ENCODE assay signal across 10 cellular contexts in genomic region chr18:24063121-24063731, GRCh38. TPM values are rescaled to one million over a fixed set of nuclear protein-coding genes. Genes with fewer than 3 reads are reported as not detected.
DNase-seq lines count a peak whose midpoint lies in the region; ATAC-seq and TF ChIP-seq lines count a peak whose summit lies in the region.
"Had no signal": no experiment of that assay in that cellular context is flagged by ENCODE, and none has a peak within 500 bp of the region (broad histone marks: within the 10 kb centered on the region; RNA-seq: fewer than 3 reads in every experiment).

No MANE protein-coding gene starts in this region.

- peak; percentile 21 for DNase-seq in activated CD4-positive, alpha-beta T cell treated with anti-CD3 and anti-CD28 coated beads for 36 hours
- no peak for DNase-seq in activated CD4-positive, alpha-beta T cell treated with anti-CD3 and anti-CD28 coated beads, Interleukin-2, amount 10 ng/mL, durations not matched to agents 24 days and 14 days
- DNase-seq in M059J (ENCODE audit: low read depth) (peak; percentile 66), renal cortical epithelial cell (ENCODE audit: low read depth) (peak; percentile 60), WTC11 (ENCODE audit: low spot score) (no peak), ascending aorta (ENCODE audit: low spot score in 2 of 2) (no peak)
- no peak for DNase-seq in effector memory CD8-positive, alpha-beta T cell
- DNase-seq: NCI-H2081 treated with DMSO at 0.1 percent for 48 hours had no signal

- H3K9me3 Mint-ChIP-seq in activated CD4-positive, alpha-beta T cell treated with anti-CD3 and anti-CD28 coated beads for 36 hours (ENCODE audit: low read depth), result no peaks in the 10 kb centered on the region
- H3K9me3 Mint-ChIP-seq in activated CD4-positive, alpha-beta T cell treated with anti-CD3 and anti-CD28 coated beads, Interleukin-2, amount 10 ng/mL, durations not matched to agents 24 days and 14 days, result no peaks in the 10 kb centered on the region
- no peaks in the 10 kb centered on the region for H3K9me3 Mint-ChIP-seq in effector memory CD8-positive, alpha-beta T cell
- no peaks in the 10 kb centered on the region for H3K9me3 Mint-ChIP-seq in WTC11

- no peak for TF ChIP-seq CTCF in WTC11 (IDR thresholded peaks at IDR 0.05)
- no peak for TF ChIP-seq CTCF in ascending aorta (IDR thresholded peaks at IDR 0.05)

- intact Hi-C loops in activated CD4-positive, alpha-beta T cell treated with anti-CD3 and anti-CD28 coated beads for 36 hours (cut with DNase I, micrococcal nuclease), result loop anchor here in 1 of 2 experiments (2.0 kb wide), 1 partner anchor 14 kb away; no protein-coding TSS in a partner anchor
- intact Hi-C loops in activated CD4-positive, alpha-beta T cell treated with anti-CD3 and anti-CD28 coated beads, Interleukin-2, amount 10 ng/mL, durations not matched to agents 24 days and 14 days (cut with micrococcal nuclease), result loop anchor here (1.0 to 2.0 kb wide), 2 partner anchors 8 to 14 kb away; no protein-coding TSS in a partner anchor
- intact Hi-C loops in ascending aorta (cut with DNase I), result no loop called here

- H3K27me3 ChIP-seq in ascending aorta, result no peaks in the 10 kb centered on the region

- peak; percentile 96 for ATAC-seq in activated CD4-positive, alpha-beta T cell treated with anti-CD3 and anti-CD28 coated beads for 36 hours
- peak; percentile 42 for ATAC-seq in effector memory CD8-positive, alpha-beta T cell (replicated peaks)
- ATAC-seq in WTC11, result no peak
- ATAC-seq in HG02798 (IDR thresholded peaks at IDR 0.05; ENCODE audit: poor library complexity, unreplicated experiment), result no peak

- no peak overlapping the region for H3K4me3 Mint-ChIP-seq in activated CD4-positive, alpha-beta T cell treated with anti-CD3 and anti-CD28 coated beads for 36 hours
- H3K4me3 Mint-ChIP-seq in activated CD4-positive, alpha-beta T cell treated with anti-CD3 and anti-CD28 coated beads, Interleukin-2, amount 10 ng/mL, durations not matched to agents 24 days and 14 days, result no peak overlapping the region
- H3K4me3 Mint-ChIP-seq in effector memory CD8-positive, alpha-beta T cell, result peak overlapping the region; percentile 41 to 54
- H3K4me3 Mint-ChIP-seq in WTC11, result no peak overlapping the region

- peak overlapping the region; percentile 3 for H3K27ac Mint-ChIP-seq in activated CD4-positive, alpha-beta T cell treated with anti-CD3 and anti-CD28 coated beads for 36 hours
- H3K27ac Mint-ChIP-seq in activated CD4-positive, alpha-beta T cell treated with anti-CD3 and anti-CD28 coated beads, Interleukin-2, amount 10 ng/mL, durations not matched to agents 24 days and 14 days, result no peak overlapping the region
- peak overlapping the region; percentile 41 to 83 for H3K27ac Mint-ChIP-seq in effector memory CD8-positive, alpha-beta T cell
- H3K27ac Mint-ChIP-seq in WTC11, result no peak overlapping the region

- no peaks in the 10 kb centered on the region for H3K36me3 ChIP-seq in ascending aorta

- CTCF ChIA-PET in activated CD4-positive, alpha-beta T cell treated with anti-CD3 and anti-CD28 coated beads for 36 hours (lab: Charles Lee), result interaction anchor here (2.4 kb wide), 1 partner anchor 13 kb away, joined by 5 read pairs; no protein-coding TSS in a partner anchor
- CTCF ChIA-PET in WTC11 (lab: Charles Lee), result no interaction called here

- no peak overlapping the region for H3K4me3 ChIP-seq in ascending aorta
- H3K4me3 ChIP-seq: coronary artery had no signal

- no peaks in the 10 kb centered on the region for H3K4me1 ChIP-seq in ascending aorta

- POLR2A ChIA-PET in activated CD4-positive, alpha-beta T cell treated with anti-CD3 and anti-CD28 coated beads for 36 hours (lab: Charles Lee), result no interaction called here
- POLR2A ChIA-PET in WTC11 (lab: Charles Lee), result no interaction called here

- no peaks in the 10 kb centered on the region for H3K27me3 Mint-ChIP-seq in activated CD4-positive, alpha-beta T cell treated with anti-CD3 and anti-CD28 coated beads for 36 hours
- no peaks in the 10 kb centered on the region for H3K27me3 Mint-ChIP-seq in activated CD4-positive, alpha-beta T cell treated with anti-CD3 and anti-CD28 coated beads, Interleukin-2, amount 10 ng/mL, durations not matched to agents 24 days and 14 days
- H3K27me3 Mint-ChIP-seq in effector memory CD8-positive, alpha-beta T cell, result no peaks in the 10 kb centered on the region
- H3K27me3 Mint-ChIP-seq in WTC11 (ENCODE audit: low read depth), result no peaks in the 10 kb centered on the region

- H3K4me1 Mint-ChIP-seq in activated CD4-positive, alpha-beta T cell treated with anti-CD3 and anti-CD28 coated beads for 36 hours, result peaks cover 63% of the 10 kb centered on the region
- H3K4me1 Mint-ChIP-seq in activated CD4-positive, alpha-beta T cell treated with anti-CD3 and anti-CD28 coated beads, Interleukin-2, amount 10 ng/mL, durations not matched to agents 24 days and 14 days, result peaks cover 31% of the 10 kb centered on the region
- peaks cover 44 to 65% of the 10 kb centered on the region in 2 donors for H3K4me1 Mint-ChIP-seq in effector memory CD8-positive, alpha-beta T cell (ENCODE audit: low read depth in 2 of 2)
- H3K4me1 Mint-ChIP-seq in WTC11, result peaks cover 8% of the 10 kb centered on the region

- no peaks in the 10 kb centered on the region for H3K9me3 ChIP-seq in ascending aorta

- no peak overlapping the region for H3K27ac ChIP-seq in ascending aorta
- H3K27ac ChIP-seq: coronary artery had no signal

- H3K36me3 Mint-ChIP-seq in activated CD4-positive, alpha-beta T cell treated with anti-CD3 and anti-CD28 coated beads for 36 hours (ENCODE audit: low read depth), result peaks cover 28% of the 10 kb centered on the region
- H3K36me3 Mint-ChIP-seq in activated CD4-positive, alpha-beta T cell treated with anti-CD3 and anti-CD28 coated beads, Interleukin-2, amount 10 ng/mL, durations not matched to agents 24 days and 14 days (ENCODE audit: low read depth), result peaks cover 34% of the 10 kb centered on the region
- H3K36me3 Mint-ChIP-seq in effector memory CD8-positive, alpha-beta T cell (ENCODE audit: insufficient read depth), result peaks cover 30% of the 10 kb centered on the region
- peaks cover 13% of the 10 kb centered on the region for H3K36me3 Mint-ChIP-seq in WTC11

TF ChIP-seq in WTC11, 78 proteins besides CTCF, POLR2A, EP300 and RAD21 (continues in another document):
- TF ChIP-seq FOXJ3 (CRISPR knock-in tag; IDR thresholded peaks at IDR 0.05; ENCODE audit: borderline replicate concordance), result no peak
- TF ChIP-seq, protein P1, sequence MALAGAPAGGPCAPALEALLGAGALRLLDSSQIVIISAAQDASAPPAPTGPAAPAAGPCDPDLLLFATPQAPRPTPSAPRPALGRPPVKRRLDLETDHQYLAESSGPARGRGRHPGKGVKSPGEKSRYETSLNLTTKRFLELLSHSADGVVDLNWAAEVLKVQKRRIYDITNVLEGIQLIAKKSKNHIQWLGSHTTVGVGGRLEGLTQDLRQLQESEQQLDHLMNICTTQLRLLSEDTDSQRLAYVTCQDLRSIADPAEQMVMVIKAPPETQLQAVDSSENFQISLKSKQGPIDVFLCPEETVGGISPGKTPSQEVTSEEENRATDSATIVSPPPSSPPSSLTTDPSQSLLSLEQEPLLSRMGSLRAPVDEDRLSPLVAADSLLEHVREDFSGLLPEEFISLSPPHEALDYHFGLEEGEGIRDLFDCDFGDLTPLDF (CRISPR knock-in tag; IDR thresholded peaks at IDR 0.05), result no peak
- TF ChIP-seq, protein P2, sequence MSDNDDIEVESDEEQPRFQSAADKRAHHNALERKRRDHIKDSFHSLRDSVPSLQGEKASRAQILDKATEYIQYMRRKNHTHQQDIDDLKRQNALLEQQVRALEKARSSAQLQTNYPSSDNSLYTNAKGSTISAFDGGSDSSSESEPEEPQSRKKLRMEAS (CRISPR knock-in tag; IDR thresholded peaks at IDR 0.05), result no peak
- TF ChIP-seq, protein P3, sequence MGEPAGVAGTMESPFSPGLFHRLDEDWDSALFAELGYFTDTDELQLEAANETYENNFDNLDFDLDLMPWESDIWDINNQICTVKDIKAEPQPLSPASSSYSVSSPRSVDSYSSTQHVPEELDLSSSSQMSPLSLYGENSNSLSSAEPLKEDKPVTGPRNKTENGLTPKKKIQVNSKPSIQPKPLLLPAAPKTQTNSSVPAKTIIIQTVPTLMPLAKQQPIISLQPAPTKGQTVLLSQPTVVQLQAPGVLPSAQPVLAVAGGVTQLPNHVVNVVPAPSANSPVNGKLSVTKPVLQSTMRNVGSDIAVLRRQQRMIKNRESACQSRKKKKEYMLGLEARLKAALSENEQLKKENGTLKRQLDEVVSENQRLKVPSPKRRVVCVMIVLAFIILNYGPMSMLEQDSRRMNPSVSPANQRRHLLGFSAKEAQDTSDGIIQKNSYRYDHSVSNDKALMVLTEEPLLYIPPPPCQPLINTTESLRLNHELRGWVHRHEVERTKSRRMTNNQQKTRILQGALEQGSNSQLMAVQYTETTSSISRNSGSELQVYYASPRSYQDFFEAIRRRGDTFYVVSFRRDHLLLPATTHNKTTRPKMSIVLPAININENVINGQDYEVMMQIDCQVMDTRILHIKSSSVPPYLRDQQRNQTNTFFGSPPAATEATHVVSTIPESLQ (CRISPR knock-in tag; IDR thresholded peaks at IDR 0.05), result no peak
- TF ChIP-seq, protein P4, sequence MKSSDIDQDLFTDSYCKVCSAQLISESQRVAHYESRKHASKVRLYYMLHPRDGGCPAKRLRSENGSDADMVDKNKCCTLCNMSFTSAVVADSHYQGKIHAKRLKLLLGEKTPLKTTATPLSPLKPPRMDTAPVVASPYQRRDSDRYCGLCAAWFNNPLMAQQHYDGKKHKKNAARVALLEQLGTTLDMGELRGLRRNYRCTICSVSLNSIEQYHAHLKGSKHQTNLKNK (CRISPR knock-in tag; IDR thresholded peaks at IDR 0.05), result no peak
- no peak for TF ChIP-seq ERG (CRISPR knock-in tag; IDR thresholded peaks at IDR 0.05)

RNA-seq across cellular contexts. Expression of gene TTC39C, which starts 48.7 kb away (rescaled TPM):
- 10 to 100 TPM; 22.2 to 28.6 TPM for total RNA-seq in activated CD4-positive, alpha-beta T cell treated with anti-CD3 and anti-CD28 coated beads for 36 hours
- total RNA-seq in activated CD4-positive, alpha-beta T cell treated with anti-CD3 and anti-CD28 coated beads, Interleukin-2, amount 10 ng/mL, durations not matched to agents 24 days and 14 days, result 28.8 and 29.2 TPM in 2 replicates
- 19.6 and 29.2 TPM in 2 replicates for total RNA-seq in M059J (2014; rRNA removed; shearing (Covaris generic))
- total RNA-seq in renal cortical epithelial cell (26.9 and 42.0 TPM in 2 replicates), WTC11 (2021) (28.8 to 57.3 TPM (median 31.4 TPM) in 3 replicates), ascending aorta (18.2 TPM)

Comparison
In these comparisons a context has a peak if more than half of its experiments do, and no peak if none do; other contexts are left out.
1. DNase-seq: peak in activated CD4-positive, alpha-beta T cell treated with anti-CD3 and anti-CD28 coated beads for 36 hours (single experiment), M059J (single experiment) and renal cortical epithelial cell (single experiment); none in activated CD4-positive, alpha-beta T cell treated with anti-CD3 and anti-CD28 coated beads, Interleukin-2, amount 10 ng/mL, durations not matched to agents 24 days and 14 days (single experiment), effector memory CD8-positive, alpha-beta T cell (0 of 3), WTC11 (single experiment) and ascending aorta (0 of 2).
2. H3K27ac Mint-ChIP-seq: peak in activated CD4-positive, alpha-beta T cell treated with anti-CD3 and anti-CD28 coated beads for 36 hours (single experiment) and effector memory CD8-positive, alpha-beta T cell (2 of 2); none in activated CD4-positive, alpha-beta T cell treated with anti-CD3 and anti-CD28 coated beads, Interleukin-2, amount 10 ng/mL, durations not matched to agents 24 days and 14 days (single experiment) and WTC11 (single experiment).
3. ATAC-seq: peak in activated CD4-positive, alpha-beta T cell treated with anti-CD3 and anti-CD28 coated beads for 36 hours (single experiment) and effector memory CD8-positive, alpha-beta T cell (single experiment); none in WTC11 (single experiment) and HG02798 (single experiment).
4. H3K4me3 Mint-ChIP-seq: peak in effector memory CD8-positive, alpha-beta T cell (2 of 2); none in activated CD4-positive, alpha-beta T cell treated with anti-CD3 and anti-CD28 coated beads for 36 hours (single experiment), activated CD4-positive, alpha-beta T cell treated with anti-CD3 and anti-CD28 coated beads, Interleukin-2, amount 10 ng/mL, durations not matched to agents 24 days and 14 days (single experiment) and WTC11 (single experiment).